In the genomic region with DNA sequence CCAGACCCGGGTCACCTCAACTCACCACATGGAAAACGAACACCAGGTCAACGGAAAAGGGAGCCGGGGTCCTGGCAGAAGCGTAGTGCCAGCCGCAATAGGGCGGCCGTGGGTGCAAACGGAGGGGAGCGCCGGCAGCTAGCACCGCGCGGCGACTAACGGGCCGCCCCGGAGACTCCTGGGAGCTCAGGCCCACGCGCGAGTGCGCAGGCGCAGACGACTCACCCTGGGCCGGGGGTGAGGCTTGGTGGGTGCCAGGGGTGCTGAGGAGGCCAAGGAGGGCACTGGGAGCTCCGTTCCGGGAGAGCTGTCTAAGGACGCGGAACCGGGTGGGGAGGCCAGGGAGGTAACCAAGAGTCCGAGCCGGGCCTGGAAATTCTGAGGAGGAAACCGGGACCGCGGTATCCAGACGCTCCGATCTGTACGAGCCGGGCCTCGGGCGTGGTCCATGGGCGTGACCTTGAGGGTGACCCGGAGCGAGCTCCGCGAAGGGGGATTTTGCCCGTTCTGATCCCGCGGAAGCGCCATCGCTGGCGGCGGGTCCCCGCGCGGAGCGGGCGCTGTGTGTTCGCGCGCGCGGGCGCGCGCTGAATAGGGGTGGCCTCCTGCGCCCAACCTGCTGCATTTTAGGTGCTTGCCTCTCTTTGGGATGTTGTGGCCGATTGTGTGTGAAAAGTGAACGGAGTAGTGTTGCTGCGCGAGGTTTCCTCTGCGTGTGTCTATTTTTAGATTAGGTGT, we compare ENCODE assay signal across 8 cellular contexts. TPM values are rescaled to one million over a fixed set of nuclear protein-coding genes. Genes with fewer than 3 reads are reported as not detected.
A peak's percentile ranks its signal among the peaks of the same experiment; 100 is the strongest.
DNase-seq lines count a peak whose midpoint lies in the region; ATAC-seq and TF ChIP-seq lines count a peak whose summit lies in the region.

A gene (plus strand): TSS at position 213 of the 738 bp plus-strand sequence. CDS start 4,602 bp downstream, outside the sequence.

- H3K36me3 ChIP-seq in colonic mucosa = no peaks in the 10 kb centered on the region

- H3K27ac ChIP-seq in colonic mucosa = peak within 1 kb of the TSS; percentile 11

- H3K9ac ChIP-seq in colonic mucosa (ENCODE audit: low read depth in 2 of 2, low read length in 2 of 2) = peak within 1 kb of the TSS; percentile 51 to 66

- ATAC-seq in GM21737 (IDR thresholded peaks at IDR 0.05; ENCODE audit: unreplicated experiment) (peak; percentile 53), left lobe of liver (peak; percentile 91)

- no peak for TF ChIP-seq CTCF in colonic mucosa (IDR thresholded peaks at IDR 0.05)

- peak within 1 kb of the TSS; percentile 49 for H3K4me3 ChIP-seq in colonic mucosa

- no peaks in the 10 kb centered on the region for H3K9me3 ChIP-seq in colonic mucosa

- no peaks in the 10 kb centered on the region for H3K4me1 ChIP-seq in colonic mucosa

- peak; percentile 9 for DNase-seq in DMS53 treated with DMSO at 0.1 percent for 48 hours (lab: John Stamatoyannopoulos, UW; ENCODE audit: unreplicated experiment)
- DNase-seq in NCI-H1092 treated with DMSO at 0.1 percent for 48 hours (lab: John Stamatoyannopoulos, UW) = peak; percentile 23
- DNase-seq in activated CD4-positive, alpha-beta T cell treated with anti-CD3 and anti-CD28 coated beads for 4 hours = peak; percentile 90
- peak; percentile 63 for DNase-seq in colonic mucosa
- DNase-seq in left lobe of liver (ENCODE audit: low spot score) = peak; percentile 71
- DNase-seq in stimulated activated CD4-positive, alpha-beta T cell treated with anti-CD3 and anti-CD28 coated beads, Interleukin-1b, Interleukin-23, amount 100 ng/mL, for 48 hours = peak; percentile 89
- DNase-seq in SHP77 (lab: John Stamatoyannopoulos, UW) = no peak

- no peaks in the 10 kb centered on the region for H3K27me3 ChIP-seq in colonic mucosa

- intact Hi-C loops in colonic mucosa (cut with DNase I) = no loop called here

RNA-seq across cellular contexts. Expression of the gene that starts here (rescaled TPM):
- total RNA-seq in colonic mucosa = 1 to 10 TPM in 1 of 2 donors, under 1 TPM in 1; 0.37 to 1.9 TPM
- total RNA-seq in left lobe of liver = 1.1 TPM

Comparison
In these comparisons a context has a peak if more than half of its experiments do, and no peak if none do; other contexts are left out.
1. DNase-seq: peak in DMS53 treated with DMSO at 0.1 percent for 48 hours (single experiment), NCI-H1092 treated with DMSO at 0.1 percent for 48 hours (single experiment), activated CD4-positive, alpha-beta T cell treated with anti-CD3 and anti-CD28 coated beads for 4 hours (2 of 2), colonic mucosa (single experiment), left lobe of liver (single experiment) and stimulated activated CD4-positive, alpha-beta T cell treated with anti-CD3 and anti-CD28 coated beads, Interleukin-1b, Interleukin-23, amount 100 ng/mL, for 48 hours (single experiment); none in SHP77 (0 of 2).